Comparison of ENCODE assay signal across 14 cellular contexts in genomic region chr3:173711619-173712018, GRCh38.
DNase-seq lines count a peak whose midpoint lies in the region; ATAC-seq and TF ChIP-seq lines count a peak whose summit lies in the region.
"Had no signal": no experiment of that assay in that cellular context is flagged by ENCODE, and none has a peak within 500 bp of the region (broad histone marks: within the 10 kb centered on the region; RNA-seq: fewer than 3 reads in every experiment).

No MANE protein-coding gene starts in this region.

- peak; percentile 88 for ATAC-seq in left ventricle myocardium superior
- ATAC-seq in WTC11, result 0 out of 2 replicates have a peak, but pooled peaks have one; percentile 30
- ATAC-seq in lower lobe of right lung, result peak; percentile 70 to 96
- no peak for ATAC-seq in GM19467 (IDR thresholded peaks at IDR 0.05; ENCODE audit: unreplicated experiment)

- no peak overlapping the region for H3K4me3 ChIP-seq in lower lobe of right lung
- H3K4me3 ChIP-seq: ovary had no signal

- POLR2A ChIA-PET in WTC11 (lab: Charles Lee), result no interaction called here

- TF ChIP-seq CTCF in WTC11 (IDR thresholded peaks at IDR 0.05), result no peak
- no peak for TF ChIP-seq CTCF in lower lobe of right lung (IDR thresholded peaks at IDR 0.05)

- no peak overlapping the region for H3K27ac ChIP-seq in lower lobe of right lung
- H3K27ac ChIP-seq: ovary had no signal

- no peaks in the 10 kb centered on the region for H3K36me3 ChIP-seq in lower lobe of right lung
- H3K36me3 ChIP-seq: ovary had no signal

- H3K27me3 ChIP-seq in lower lobe of right lung (ENCODE audit: low read depth), result no peaks in the 10 kb centered on the region
- H3K27me3 ChIP-seq: ovary had no signal

- DNase-seq in left ventricle myocardium superior (peak; percentile 10), cardiac septum (ENCODE audit: low spot score) (no peak), WTC11 (ENCODE audit: low spot score) (no peak), lower lobe of right lung (no peak), NCI-H1436 treated with DMSO at 0.1 percent for 48 hours (lab: John Stamatoyannopoulos, UW) (no peak), NCI-H1930 (lab: John Stamatoyannopoulos, UW) (no peak)
- DNase-seq in activated T-cell treated with anti-CD3 and anti-CD28 coated beads, Interleukin-2, amount 50 U/mL, for 48 hours, result no peak
- DNase-seq: activated naive CD8-positive, alpha-beta T cell treated with anti-CD3 and anti-CD28 coated beads for 36 hours; AML-193; cortex of kidney; DMS79; ovary; SHP77 had no signal

- intact Hi-C loops in left ventricle myocardium superior (cut with micrococcal nuclease) (no loop called here), cardiac septum (cut with DNase I) (no loop called here), lower lobe of right lung (cut with DNase I) (no loop called here)

- H3K9me3 Mint-ChIP-seq in WTC11, result no peaks in the 10 kb centered on the region

- peaks cover 7% of the 10 kb centered on the region for H3K4me1 Mint-ChIP-seq in WTC11
- H3K4me1 Mint-ChIP-seq: activated naive CD8-positive, alpha-beta T cell treated with anti-CD3 and anti-CD28 coated beads for 36 hours had no signal

- no peaks in the 10 kb centered on the region for H3K9me3 ChIP-seq in lower lobe of right lung
- H3K9me3 ChIP-seq: ovary had no signal

- no peak overlapping the region for H3K4me3 Mint-ChIP-seq in WTC11
- H3K4me3 Mint-ChIP-seq: activated naive CD8-positive, alpha-beta T cell treated with anti-CD3 and anti-CD28 coated beads for 36 hours had no signal

- 0 out of 2 replicates have a peak overlapping the region, but pooled peaks have one; percentile 4 for H3K27ac Mint-ChIP-seq in WTC11
- H3K27ac Mint-ChIP-seq: activated naive CD8-positive, alpha-beta T cell treated with anti-CD3 and anti-CD28 coated beads for 36 hours had no signal

- no peaks in the 10 kb centered on the region for H3K4me1 ChIP-seq in lower lobe of right lung

- H3K36me3 Mint-ChIP-seq in WTC11, result no peaks in the 10 kb centered on the region
- H3K36me3 Mint-ChIP-seq: activated naive CD8-positive, alpha-beta T cell treated with anti-CD3 and anti-CD28 coated beads for 36 hours had no signal

- no peaks in the 10 kb centered on the region for H3K27me3 Mint-ChIP-seq in WTC11 (ENCODE audit: low read depth)
- H3K27me3 Mint-ChIP-seq: activated naive CD8-positive, alpha-beta T cell treated with anti-CD3 and anti-CD28 coated beads for 36 hours had no signal

- CTCF ChIA-PET in WTC11 (lab: Charles Lee), result no interaction called here

TF ChIP-seq in WTC11, 78 proteins besides CTCF, POLR2A, EP300 and RAD21:
- TF ChIP-seq HMGXB4 (CRISPR knock-in tag; IDR thresholded peaks at IDR 0.05) (no peak), NR2C2 (CRISPR knock-in tag; IDR thresholded peaks at IDR 0.05) (no peak), JAZF1 (CRISPR knock-in tag; IDR thresholded peaks at IDR 0.05) (no peak), ZNF317 (CRISPR knock-in tag; IDR thresholded peaks at IDR 0.05; ENCODE audit: borderline replicate concordance, low read depth) (no peak), ETV6 (CRISPR knock-in tag; IDR thresholded peaks at IDR 0.05) (no peak), AFF4 (CRISPR knock-in tag; IDR thresholded peaks at IDR 0.05; ENCODE audit: borderline replicate concordance) (no peak), SP1 (CRISPR knock-in tag; conservative IDR thresholded peaks at IDR 0.05) (no peak)
